In genomic region chr1:109253803-109254620, GRCh38 we compare ENCODE assay signal across 9 cellular contexts. TPM values are rescaled to one million over a fixed set of nuclear protein-coding genes. Genes with fewer than 3 reads are reported as not detected.
DNase-seq lines count a peak whose midpoint lies in the region; ATAC-seq and TF ChIP-seq lines count a peak whose summit lies in the region.
"Had no signal": no experiment of that assay in that cellular context is flagged by ENCODE, and none has a peak within 500 bp of the region (broad histone marks: within the 10 kb centered on the region; RNA-seq: fewer than 3 reads in every experiment).

No MANE protein-coding gene starts in this region.

- no peak overlapping the region for H2AFZ ChIP-seq in MM.1S (ENCODE audit: low read length)

- H3K4me1 ChIP-seq in body of pancreas (peaks cover 35% of the 10 kb centered on the region), iPS-20b (ENCODE audit: insufficient read depth, low read length) (peaks cover 23% of the 10 kb centered on the region; the same call in 1 of the 2 replicates), MM.1S (ENCODE audit: low read length) (no peaks in the 10 kb centered on the region)

- no peaks in the 10 kb centered on the region for H3K9me3 ChIP-seq in body of pancreas
- H3K9me3 ChIP-seq in iPS-20b (ENCODE audit: insufficient read depth, low read depth, low read length): no peaks in the 10 kb centered on the region
- no peaks in the 10 kb centered on the region for H3K9me3 ChIP-seq in MM.1S (replicated peaks; ENCODE audit: insufficient read depth, low read length)

- H3K27me3 ChIP-seq in H7 (ENCODE audit: control insufficient read depth, insufficient read depth, low read length) (peaks cover 19% of the 10 kb centered on the region), body of pancreas (no peaks in the 10 kb centered on the region), iPS-20b (ENCODE audit: insufficient read depth, low read length) (peaks cover 11% of the 10 kb centered on the region), MM.1S (replicated peaks; ENCODE audit: insufficient read depth, low read length) (no peaks in the 10 kb centered on the region)

- no peaks in the 10 kb centered on the region for H3K9me2 ChIP-seq in MM.1S (replicated peaks; ENCODE audit: insufficient read depth, low read length)

- WGBS in body of pancreas, 2 donors: 44 to 56% methylated on average over 3 to 9 of the region's 9 CpGs

- peak; percentile 85 for DNase-seq in H7
- DNase-seq in body of pancreas: no peak
- no peak for DNase-seq in activated CD8-positive, alpha-beta T cell treated with anti-CD3 and anti-CD28 coated beads, Interleukin-2, amount 10 ng/mL, durations not matched to agents 7 days and 5 days
- no peak for DNase-seq in DMS79 treated with DMSO at 0.1 percent for 48 hours (lab: John Stamatoyannopoulos, UW)
- no peak for DNase-seq in T-helper 2 cell treated with Interferon-gamma antibody and Interleukin-4, amounts not matched to agents 5 μg/mL and 100 μg/mL, for 36 hours (ENCODE audit: low spot score)
- no peak for DNase-seq in MM.1S
- DNase-seq: naive B cell had no signal

- TF ChIP-seq POLR2A in body of pancreas (IDR thresholded peaks at IDR 0.05): no peak

- H3K4me1 Mint-ChIP-seq in activated CD8-positive, alpha-beta T cell treated with anti-CD3 and anti-CD28 coated beads, Interleukin-2, amount 10 ng/mL, durations not matched to agents 7 days and 5 days (ENCODE audit: low read depth): peaks cover 13% of the 10 kb centered on the region
- H3K4me1 Mint-ChIP-seq in T-helper 2 cell treated with Interferon-gamma antibody and Interleukin-4, amounts not matched to agents 5 μg/mL and 100 μg/mL, for 36 hours (ENCODE audit: low read depth): peaks cover 3% of the 10 kb centered on the region

- H3K27ac Mint-ChIP-seq in activated CD8-positive, alpha-beta T cell treated with anti-CD3 and anti-CD28 coated beads, Interleukin-2, amount 10 ng/mL, durations not matched to agents 7 days and 5 days: no peak overlapping the region
- no peak overlapping the region for H3K27ac Mint-ChIP-seq in T-helper 2 cell treated with Interferon-gamma antibody and Interleukin-4, amounts not matched to agents 5 μg/mL and 100 μg/mL, for 36 hours

- H3K4me3 ChIP-seq in H7 (ENCODE audit: insufficient read depth, low read depth, low read length): no peak overlapping the region
- no peak overlapping the region for H3K4me3 ChIP-seq in body of pancreas
- H3K4me3 ChIP-seq in iPS-20b (ENCODE audit: low read length): no peak overlapping the region; the same call in 1 of the 2 replicates
- peak overlapping the region; percentile 14 to 39 (median 26) for H3K4me3 ChIP-seq in skin epidermis
- H3K4me3 ChIP-seq in MM.1S (ENCODE audit: low read length): no peak overlapping the region

- no peaks in the 10 kb centered on the region for H3K9me3 Mint-ChIP-seq in activated CD8-positive, alpha-beta T cell treated with anti-CD3 and anti-CD28 coated beads, Interleukin-2, amount 10 ng/mL, durations not matched to agents 7 days and 5 days (ENCODE audit: insufficient read depth)
- H3K9me3 Mint-ChIP-seq in T-helper 2 cell treated with Interferon-gamma antibody and Interleukin-4, amounts not matched to agents 5 μg/mL and 100 μg/mL, for 36 hours: no peaks in the 10 kb centered on the region
- H3K9me3 Mint-ChIP-seq: naive B cell had no signal

- no peaks in the 10 kb centered on the region for H3K79me2 ChIP-seq in MM.1S (ENCODE audit: low read length)

- peaks cover 2% of the 10 kb centered on the region for H3K27me3 Mint-ChIP-seq in activated CD8-positive, alpha-beta T cell treated with anti-CD3 and anti-CD28 coated beads, Interleukin-2, amount 10 ng/mL, durations not matched to agents 7 days and 5 days (ENCODE audit: low read depth)
- H3K27me3 Mint-ChIP-seq in T-helper 2 cell treated with Interferon-gamma antibody and Interleukin-4, amounts not matched to agents 5 μg/mL and 100 μg/mL, for 36 hours (ENCODE audit: low read depth): peaks cover 16% of the 10 kb centered on the region

- POLR2A ChIA-PET in activated CD8-positive, alpha-beta T cell treated with anti-CD3 and anti-CD28 coated beads, Interleukin-2, amount 10 ng/mL, durations not matched to agents 7 days and 5 days (lab: Charles Lee): no interaction called here

- H3K36me3 ChIP-seq in H7 (replicated peaks; ENCODE audit: control insufficient read depth, insufficient read depth, low read length) (no peaks in the 10 kb centered on the region), body of pancreas (replicated peaks in 1 of 2; ENCODE audit: insufficient read depth in 1 of 2, low read depth in 2 of 2) (no peaks in the 10 kb centered on the region), iPS-20b (ENCODE audit: insufficient read depth, low read depth, low read length) (peaks cover 18% of the 10 kb centered on the region; the same call in 1 of the 2 replicates), MM.1S (replicated peaks; ENCODE audit: insufficient read depth, low read length) (no peaks in the 10 kb centered on the region)

- H3K4me3 Mint-ChIP-seq in activated CD8-positive, alpha-beta T cell treated with anti-CD3 and anti-CD28 coated beads, Interleukin-2, amount 10 ng/mL, durations not matched to agents 7 days and 5 days: no peak overlapping the region
- H3K4me3 Mint-ChIP-seq in T-helper 2 cell treated with Interferon-gamma antibody and Interleukin-4, amounts not matched to agents 5 μg/mL and 100 μg/mL, for 36 hours: no peak overlapping the region

- H3K27ac ChIP-seq in body of pancreas (peak overlapping the region in 3 of 4 donors; percentile 21 to 73 (median 69)), iPS-20b (ENCODE audit: low read length) (peak overlapping the region; percentile 60), skin epidermis (peak overlapping the region; percentile 25 to 92 (median 80)), MM.1S (ENCODE audit: low read length) (no peak overlapping the region)

- CTCF ChIA-PET in activated CD8-positive, alpha-beta T cell treated with anti-CD3 and anti-CD28 coated beads, Interleukin-2, amount 10 ng/mL, durations not matched to agents 7 days and 5 days (lab: Charles Lee): interaction anchor here (0.9 to 2.2 kb wide), 6 partner anchors 13 to 278 kb away, joined by 3 to 6 read pairs (median 4); partner anchors contain the start of gene SORT1

- no peaks in the 10 kb centered on the region for H4K20me1 ChIP-seq in MM.1S (ENCODE audit: insufficient read depth, low read length)

- ATAC-seq in body of pancreas: no peak
- ATAC-seq in activated CD8-positive, alpha-beta T cell treated with anti-CD3 and anti-CD28 coated beads, Interleukin-2, amount 10 ng/mL, durations not matched to agents 7 days and 5 days: no peak

- H3K36me3 Mint-ChIP-seq in activated CD8-positive, alpha-beta T cell treated with anti-CD3 and anti-CD28 coated beads, Interleukin-2, amount 10 ng/mL, durations not matched to agents 7 days and 5 days (ENCODE audit: low read depth): no peaks in the 10 kb centered on the region
- H3K36me3 Mint-ChIP-seq in T-helper 2 cell treated with Interferon-gamma antibody and Interleukin-4, amounts not matched to agents 5 μg/mL and 100 μg/mL, for 36 hours (ENCODE audit: low read depth): no peaks in the 10 kb centered on the region
- H3K36me3 Mint-ChIP-seq: naive B cell had no signal

- peak overlapping the region; percentile 77; the same call in 1 of the 2 replicates for H3K9ac ChIP-seq in iPS-20b (ENCODE audit: low read depth, low read length)
- H3K9ac ChIP-seq in MM.1S (ENCODE audit: low read length): no peak overlapping the region

- intact Hi-C loops in body of pancreas (cut with DNase I): no loop called here

- H3K4me2 ChIP-seq in MM.1S (ENCODE audit: low read depth, low read length): no peak overlapping the region

- no peaks in the 10 kb centered on the region for H3F3A ChIP-seq in MM.1S (ENCODE audit: insufficient read depth, low read length)

- no peak for TF ChIP-seq CTCF in body of pancreas (IDR thresholded peaks at IDR 0.05)
- no peak for TF ChIP-seq CTCF in MM.1S (IDR thresholded peaks at IDR 0.05; ENCODE audit: low read length)

RNA-seq across cellular contexts. Expression of gene CELSR2, which starts 4.7 kb away (rescaled TPM):
- total RNA-seq in H7 (2014; rRNA removed; shearing (Covaris generic)): 7.8 and 11.0 TPM in 2 replicates
- 1 to 10 TPM; 7.3 to 7.5 TPM for total RNA-seq in body of pancreas
- total RNA-seq in activated CD8-positive, alpha-beta T cell treated with anti-CD3 and anti-CD28 coated beads, Interleukin-2, amount 10 ng/mL, durations not matched to agents 7 days and 5 days: 1 to 10 TPM; 4.9 to 5.2 TPM

RNA-seq across cellular contexts. Expression of gene PSRC1, which starts 28.9 kb away (rescaled TPM):
- 112 and 141 TPM in 2 replicates for total RNA-seq in H7 (2014; rRNA removed; shearing (Covaris generic))
- total RNA-seq in body of pancreas: 1 to 10 TPM in 1 of 2 donors, not detected in 1; 1.8 TPM
- 10 to 100 TPM; 38.2 to 40.7 TPM for total RNA-seq in activated CD8-positive, alpha-beta T cell treated with anti-CD3 and anti-CD28 coated beads, Interleukin-2, amount 10 ng/mL, durations not matched to agents 7 days and 5 days

RNA-seq across cellular contexts. Expression of gene SARS1, which starts 40.3 kb away (rescaled TPM):
- 270 TPM in 2 replicates for total RNA-seq in H7 (2014; rRNA removed; shearing (Covaris generic))
- total RNA-seq in body of pancreas: 100 to 1,000 TPM in 1 of 2 donors, 10 to 100 TPM in 1; 65.3 to 123 TPM
- total RNA-seq in activated CD8-positive, alpha-beta T cell treated with anti-CD3 and anti-CD28 coated beads, Interleukin-2, amount 10 ng/mL, durations not matched to agents 7 days and 5 days: 100 to 1,000 TPM; 145 to 157 TPM

RNA-seq across cellular contexts. Expression of gene MYBPHL, which starts 52.8 kb away (rescaled TPM):
- total RNA-seq in H7 (2014; rRNA removed; shearing (Covaris generic)): not detected in 2 replicates
- not detected for total RNA-seq in body of pancreas
- not detected for total RNA-seq in activated CD8-positive, alpha-beta T cell treated with anti-CD3 and anti-CD28 coated beads, Interleukin-2, amount 10 ng/mL, durations not matched to agents 7 days and 5 days

Comparison
In these comparisons a context has a peak if more than half of its experiments do, and no peak if none do; other contexts are left out.
1. H3K4me3 ChIP-seq: peak in skin epidermis (7 of 7); none in H7 (single experiment), body of pancreas (0 of 2), iPS-20b (single experiment) and MM.1S (single experiment).
2. RNA of gene PSRC1, which starts 28.9 kb away (total RNA-seq): 112 to 141 TPM in H7 and 38.2 to 40.7 TPM in activated CD8-positive, alpha-beta T cell treated with anti-CD3 and anti-CD28 coated beads, Interleukin-2, amount 10 ng/mL, durations not matched to agents 7 days and 5 days; 1.8 TPM in body of pancreas; every median in the first group is over 10 times any median in the second.